1 cellular context compared by ENCODE assay signal in genomic region chr6:134315974-134316391, GRCh38.
TF ChIP-seq lines count a peak whose summit lies in the region.

No MANE protein-coding gene starts in this region.

TF ChIP-seq in WTC11, 78 proteins besides CTCF, POLR2A, EP300 and RAD21 (continued from another document):
- TF ChIP-seq ATF1 (CRISPR knock-in tag; IDR thresholded peaks at IDR 0.05) (no peak), RELA (CRISPR knock-in tag; IDR thresholded peaks at IDR 0.05; ENCODE audit: borderline replicate concordance) (no peak), PRDM15 (CRISPR knock-in tag; IDR thresholded peaks at IDR 0.05) (no peak), ZNF512 (CRISPR knock-in tag; IDR thresholded peaks at IDR 0.05; ENCODE audit: borderline replicate concordance) (no peak), CREB1 (CRISPR knock-in tag; IDR thresholded peaks at IDR 0.05) (no peak)
